In genomic region chr11:61733120-61733978, GRCh38 we compare ENCODE assay signal across 1 cellular context.
TF ChIP-seq lines count a peak whose summit lies in the region.

No MANE protein-coding gene starts in this region.

TF ChIP-seq in GM12878, 131 proteins besides CTCF, POLR2A, EP300 and RAD21 (continues in another document):
- TF ChIP-seq CREB1 (IDR thresholded peaks at IDR 0.05; ENCODE audit: low read depth) (no peak), ZNF207 (IDR thresholded peaks at IDR 0.05; ENCODE audit: borderline replicate concordance) (no peak), FOXK2 (IDR thresholded peaks at IDR 0.05) (no peak), HDGF (IDR thresholded peaks at IDR 0.05) (no peak), CREM (IDR thresholded peaks at IDR 0.05; ENCODE audit: low read depth) (0 out of 2 replicates have a peak, but pooled peaks have one; percentile 13), TCF12 (IDR thresholded peaks at IDR 0.05; ENCODE audit: low read depth, low read length) (peak; percentile 89), ZNF592 (IDR thresholded peaks at IDR 0.05) (no peak), TCF3 (IDR thresholded peaks at IDR 0.05; ENCODE audit: borderline replicate concordance, insufficient read depth, low read depth, low read length) (peak; percentile 84; the same call in 1 of the 2 replicates), EED (IDR thresholded peaks at IDR 0.05; ENCODE audit: low read depth) (no peak), ASH2L (IDR thresholded peaks at IDR 0.05; ENCODE audit: borderline replicate concordance, low read depth) (no peak), KDM1A (IDR thresholded peaks at IDR 0.05; ENCODE audit: borderline replicate concordance) (no peak), SMARCA5 (IDR thresholded peaks at IDR 0.05) (no peak), BHLHE40 (IDR thresholded peaks at IDR 0.05; ENCODE audit: borderline replicate concordance in 1 of 2, low read depth in 2 of 2, low read length in 1 of 2) (peak; percentile 93 to 94), SUZ12 (IDR thresholded peaks at IDR 0.05; ENCODE audit: unreplicated experiment) (no peak), CEBPB (IDR thresholded peaks at IDR 0.05; ENCODE audit: borderline replicate concordance in 1 of 2, low read depth in 2 of 2, low read length in 2 of 2) (no peak), LARP7 (IDR thresholded peaks at IDR 0.05) (peak; percentile 17; the same call in 1 of the 2 replicates), PML (IDR thresholded peaks at IDR 0.05; ENCODE audit: low read length) (no peak), RAD51 (IDR thresholded peaks at IDR 0.05) (peak; percentile 97), ZBTB11 (CRISPR knock-in tag; IDR thresholded peaks at IDR 0.05) (no peak), RB1 (IDR thresholded peaks at IDR 0.05; ENCODE audit: borderline replicate concordance) (no peak), SMC3 (IDR thresholded peaks at IDR 0.05; ENCODE audit: borderline replicate concordance, low read length) (peak; percentile 79), SRF (IDR thresholded peaks at IDR 0.05; ENCODE audit: low read depth in 2 of 2, low read length in 2 of 2) (no peak), GATAD2B (conservative IDR thresholded peaks at IDR 0.05; ENCODE audit: low read depth) (no peak), FOS (IDR thresholded peaks at IDR 0.05; ENCODE audit: borderline replicate concordance, extremely low read depth, insufficient read length) (no peak), CEBPZ (IDR thresholded peaks at IDR 0.05; ENCODE audit: low read depth, low read length) (no peak), SIX5 (IDR thresholded peaks at IDR 0.05; ENCODE audit: low read depth, low read length, severe bottlenecking) (no peak), TAF1 (IDR thresholded peaks at IDR 0.05; ENCODE audit: borderline replicate concordance, low read depth, low read length) (no peak), YY1 (IDR thresholded peaks at IDR 0.05; ENCODE audit: low read depth, low read length) (peak; percentile 65; the same call in 1 of the 2 replicates), NBN (IDR thresholded peaks at IDR 0.05) (no peak), MXI1 (IDR thresholded peaks at IDR 0.05; ENCODE audit: low read depth, low read length) (no peak), NRF1 (conservative IDR thresholded peaks at IDR 0.05; ENCODE audit: low read depth, low read length) (no peak), YBX1 (IDR thresholded peaks at IDR 0.05) (no peak), ATF2 (IDR thresholded peaks at IDR 0.05; ENCODE audit: low read length) (no peak), STAT3 (IDR thresholded peaks at IDR 0.05; ENCODE audit: low read depth, low read length) (no peak), TCF7 (IDR thresholded peaks at IDR 0.05; ENCODE audit: borderline replicate concordance) (no peak), NR2C1 (IDR thresholded peaks at IDR 0.05) (no peak), MEF2B (IDR thresholded peaks at IDR 0.05; ENCODE audit: partially characterized antibody, poor library complexity, severe bottlenecking) (no peak)
- TF ChIP-seq, protein P1, sequence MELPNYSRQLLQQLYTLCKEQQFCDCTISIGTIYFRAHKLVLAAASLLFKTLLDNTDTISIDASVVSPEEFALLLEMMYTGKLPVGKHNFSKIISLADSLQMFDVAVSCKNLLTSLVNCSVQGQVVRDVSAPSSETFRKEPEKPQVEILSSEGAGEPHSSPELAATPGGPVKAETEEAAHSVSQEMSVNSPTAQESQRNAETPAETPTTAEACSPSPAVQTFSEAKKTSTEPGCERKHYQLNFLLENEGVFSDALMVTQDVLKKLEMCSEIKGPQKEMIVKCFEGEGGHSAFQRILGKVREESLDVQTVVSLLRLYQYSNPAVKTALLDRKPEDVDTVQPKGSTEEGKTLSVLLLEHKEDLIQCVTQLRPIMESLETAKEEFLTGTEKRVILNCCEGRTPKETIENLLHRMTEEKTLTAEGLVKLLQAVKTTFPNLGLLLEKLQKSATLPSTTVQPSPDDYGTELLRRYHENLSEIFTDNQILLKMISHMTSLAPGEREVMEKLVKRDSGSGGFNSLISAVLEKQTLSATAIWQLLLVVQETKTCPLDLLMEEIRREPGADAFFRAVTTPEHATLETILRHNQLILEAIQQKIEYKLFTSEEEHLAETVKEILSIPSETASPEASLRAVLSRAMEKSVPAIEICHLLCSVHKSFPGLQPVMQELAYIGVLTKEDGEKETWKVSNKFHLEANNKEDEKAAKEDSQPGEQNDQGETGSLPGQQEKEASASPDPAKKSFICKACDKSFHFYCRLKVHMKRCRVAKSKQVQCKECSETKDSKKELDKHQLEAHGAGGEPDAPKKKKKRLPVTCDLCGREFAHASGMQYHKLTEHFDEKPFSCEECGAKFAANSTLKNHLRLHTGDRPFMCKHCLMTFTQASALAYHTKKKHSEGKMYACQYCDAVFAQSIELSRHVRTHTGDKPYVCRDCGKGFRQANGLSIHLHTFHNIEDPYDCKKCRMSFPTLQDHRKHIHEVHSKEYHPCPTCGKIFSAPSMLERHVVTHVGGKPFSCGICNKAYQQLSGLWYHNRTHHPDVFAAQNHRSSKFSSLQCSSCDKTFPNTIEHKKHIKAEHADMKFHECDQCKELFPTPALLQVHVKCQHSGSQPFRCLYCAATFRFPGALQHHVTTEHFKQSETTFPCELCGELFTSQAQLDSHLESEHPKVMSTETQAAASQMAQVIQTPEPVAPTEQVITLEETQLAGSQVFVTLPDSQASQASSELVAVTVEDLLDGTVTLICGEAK (IDR thresholded peaks at IDR 0.05; ENCODE audit: borderline replicate concordance) = no peak
- TF ChIP-seq, protein P2, sequence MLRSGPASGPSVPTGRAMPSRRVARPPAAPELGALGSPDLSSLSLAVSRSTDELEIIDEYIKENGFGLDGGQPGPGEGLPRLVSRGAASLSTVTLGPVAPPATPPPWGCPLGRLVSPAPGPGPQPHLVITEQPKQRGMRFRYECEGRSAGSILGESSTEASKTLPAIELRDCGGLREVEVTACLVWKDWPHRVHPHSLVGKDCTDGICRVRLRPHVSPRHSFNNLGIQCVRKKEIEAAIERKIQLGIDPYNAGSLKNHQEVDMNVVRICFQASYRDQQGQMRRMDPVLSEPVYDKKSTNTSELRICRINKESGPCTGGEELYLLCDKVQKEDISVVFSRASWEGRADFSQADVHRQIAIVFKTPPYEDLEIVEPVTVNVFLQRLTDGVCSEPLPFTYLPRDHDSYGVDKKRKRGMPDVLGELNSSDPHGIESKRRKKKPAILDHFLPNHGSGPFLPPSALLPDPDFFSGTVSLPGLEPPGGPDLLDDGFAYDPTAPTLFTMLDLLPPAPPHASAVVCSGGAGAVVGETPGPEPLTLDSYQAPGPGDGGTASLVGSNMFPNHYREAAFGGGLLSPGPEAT (IDR thresholded peaks at IDR 0.05; ENCODE audit: low read depth) = no peak
- TF ChIP-seq, protein P3, sequence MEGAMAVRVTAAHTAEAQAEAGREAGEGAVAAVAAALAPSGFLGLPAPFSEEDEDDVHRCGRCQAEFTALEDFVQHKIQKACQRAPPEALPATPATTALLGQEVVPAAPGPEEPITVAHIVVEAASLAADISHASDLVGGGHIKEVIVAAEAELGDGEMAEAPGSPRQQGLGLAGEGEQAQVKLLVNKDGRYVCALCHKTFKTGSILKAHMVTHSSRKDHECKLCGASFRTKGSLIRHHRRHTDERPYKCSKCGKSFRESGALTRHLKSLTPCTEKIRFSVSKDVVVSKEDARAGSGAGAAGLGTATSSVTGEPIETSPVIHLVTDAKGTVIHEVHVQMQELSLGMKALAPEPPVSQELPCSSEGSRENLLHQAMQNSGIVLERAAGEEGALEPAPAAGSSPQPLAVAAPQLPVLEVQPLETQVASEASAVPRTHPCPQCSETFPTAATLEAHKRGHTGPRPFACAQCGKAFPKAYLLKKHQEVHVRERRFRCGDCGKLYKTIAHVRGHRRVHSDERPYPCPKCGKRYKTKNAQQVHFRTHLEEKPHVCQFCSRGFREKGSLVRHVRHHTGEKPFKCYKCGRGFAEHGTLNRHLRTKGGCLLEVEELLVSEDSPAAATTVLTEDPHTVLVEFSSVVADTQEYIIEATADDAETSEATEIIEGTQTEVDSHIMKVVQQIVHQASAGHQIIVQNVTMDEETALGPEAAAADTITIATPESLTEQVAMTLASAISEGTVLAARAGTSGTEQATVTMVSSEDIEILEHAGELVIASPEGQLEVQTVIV (IDR thresholded peaks at IDR 0.05; ENCODE audit: borderline replicate concordance, partially characterized antibody) = no peak
